ENCODE assay signal across 1 cellular context in the genomic region with DNA sequence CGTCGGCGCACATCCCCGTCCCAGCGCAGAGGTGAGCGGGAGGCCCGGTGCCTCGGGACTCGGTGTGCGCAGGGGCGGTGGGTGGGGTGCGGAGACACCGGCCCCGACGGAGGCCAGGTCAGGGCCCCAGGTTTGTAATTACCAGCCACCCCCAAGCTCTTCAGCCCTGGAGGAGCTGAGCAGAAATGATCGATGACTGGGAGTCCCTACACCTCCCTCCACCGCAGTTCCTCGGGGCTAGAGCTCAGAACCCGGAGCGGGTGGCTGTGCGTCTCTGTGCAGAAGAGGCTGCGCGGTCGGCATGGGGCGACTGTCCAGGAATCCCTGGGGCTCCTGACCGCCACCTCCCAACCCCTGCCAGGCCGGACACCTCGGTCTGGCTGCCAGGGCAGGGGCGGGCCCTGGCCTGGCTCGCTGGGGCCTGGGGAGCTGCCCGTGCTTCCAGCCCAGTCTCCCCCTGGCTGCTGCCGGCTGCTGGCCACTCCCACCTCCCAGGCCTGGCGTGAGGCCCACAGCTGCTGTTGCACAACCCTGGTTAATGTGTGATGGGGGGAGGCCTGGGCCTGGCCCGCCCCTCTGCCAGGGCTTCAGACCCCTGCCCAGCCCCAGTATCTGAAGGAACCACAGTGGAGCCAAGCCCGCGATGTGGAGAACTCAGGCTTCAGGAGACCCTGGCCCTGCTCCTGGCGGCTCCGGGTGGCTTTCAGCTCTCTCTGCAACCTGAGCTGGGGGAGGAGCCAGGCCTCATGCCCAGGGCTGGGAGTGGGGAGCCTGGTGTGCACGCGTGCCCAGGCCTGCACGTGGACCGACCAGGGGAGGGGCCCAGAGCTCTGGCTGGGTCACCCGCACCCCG.
TF ChIP-seq lines count a peak whose summit lies in the region.

No MANE protein-coding gene starts in this region.

TF ChIP-seq in HepG2, 621 proteins besides CTCF, POLR2A, EP300 and RAD21 (continued from another document and continues in another):
- peak; percentile 69 for TF ChIP-seq YY1 (IDR thresholded peaks at IDR 0.05; ENCODE audit: insufficient read depth, insufficient replicate concordance, low read depth, low read length)
- TF ChIP-seq, protein P1, sequence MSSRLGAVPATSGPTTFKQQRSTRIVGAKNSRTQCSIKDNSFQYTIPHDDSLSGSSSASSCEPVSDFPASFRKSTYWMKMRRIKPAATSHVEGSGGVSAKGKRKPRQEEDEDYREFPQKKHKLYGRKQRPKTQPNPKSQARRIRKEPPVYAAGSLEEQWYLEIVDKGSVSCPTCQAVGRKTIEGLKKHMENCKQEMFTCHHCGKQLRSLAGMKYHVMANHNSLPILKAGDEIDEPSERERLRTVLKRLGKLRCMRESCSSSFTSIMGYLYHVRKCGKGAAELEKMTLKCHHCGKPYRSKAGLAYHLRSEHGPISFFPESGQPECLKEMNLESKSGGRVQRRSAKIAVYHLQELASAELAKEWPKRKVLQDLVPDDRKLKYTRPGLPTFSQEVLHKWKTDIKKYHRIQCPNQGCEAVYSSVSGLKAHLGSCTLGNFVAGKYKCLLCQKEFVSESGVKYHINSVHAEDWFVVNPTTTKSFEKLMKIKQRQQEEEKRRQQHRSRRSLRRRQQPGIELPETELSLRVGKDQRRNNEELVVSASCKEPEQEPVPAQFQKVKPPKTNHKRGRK (CRISPR knock-in tag; IDR thresholded peaks at IDR 0.05) = 0 out of 2 replicates have a peak, but pooled peaks have one; percentile 16
- peak; percentile 97 for TF ChIP-seq MED8 (CRISPR knock-in tag; IDR thresholded peaks at IDR 0.05; ENCODE audit: insufficient replicate concordance)
- TF ChIP-seq ARID2 (CRISPR knock-in tag; IDR thresholded peaks at IDR 0.05; ENCODE audit: borderline replicate concordance) = peak; percentile 56
- no peak for TF ChIP-seq EHMT2 (IDR thresholded peaks at IDR 0.05; ENCODE audit: borderline replicate concordance, low read depth, low read length)
- TF ChIP-seq EEA1 (CRISPR knock-in tag; IDR thresholded peaks at IDR 0.05; ENCODE audit: borderline replicate concordance) = peak; percentile 86; the same call in 1 of the 2 replicates
- TF ChIP-seq, protein P2, sequence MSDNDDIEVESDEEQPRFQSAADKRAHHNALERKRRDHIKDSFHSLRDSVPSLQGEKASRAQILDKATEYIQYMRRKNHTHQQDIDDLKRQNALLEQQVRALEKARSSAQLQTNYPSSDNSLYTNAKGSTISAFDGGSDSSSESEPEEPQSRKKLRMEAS (IDR thresholded peaks at IDR 0.05) = peak; percentile 91
- TF ChIP-seq ZNF251 (CRISPR knock-in tag; IDR thresholded peaks at IDR 0.05) = no peak; the same call in none of the 2 replicates
- peak; percentile 95 for TF ChIP-seq ZSCAN12 (CRISPR knock-in tag; IDR thresholded peaks at IDR 0.05)
- peak; percentile 98 for TF ChIP-seq MED13 (CRISPR knock-in tag; IDR thresholded peaks at IDR 0.05)
- peak; percentile 60; the same call in 1 of the 2 replicates for TF ChIP-seq NFYC (CRISPR knock-in tag; IDR thresholded peaks at IDR 0.05)
- peak; percentile 80; the same call in 1 of the 2 replicates for TF ChIP-seq PREB (CRISPR knock-in tag; IDR thresholded peaks at IDR 0.05)
- no peak for TF ChIP-seq PLRG1 (conservative IDR thresholded peaks at IDR 0.05)
- no peak for TF ChIP-seq MATR3 (CRISPR knock-in tag; IDR thresholded peaks at IDR 0.05)
- peak; percentile 78; the same call in 1 of the 2 replicates for TF ChIP-seq ZC3H13 (CRISPR knock-in tag; IDR thresholded peaks at IDR 0.05)
- peak; percentile 86; the same call in 1 of the 2 replicates for TF ChIP-seq ZSCAN20 (CRISPR knock-in tag; IDR thresholded peaks at IDR 0.05; ENCODE audit: borderline replicate concordance)
- TF ChIP-seq U2AF2 (IDR thresholded peaks at IDR 0.05; ENCODE audit: low read depth, low read length) = peak; percentile 52; the same call in 1 of the 2 replicates
- no peak for TF ChIP-seq IKZF1 (IDR thresholded peaks at IDR 0.05)
- no peak; the same call in none of the 2 replicates for TF ChIP-seq TOPORS (CRISPR knock-in tag; IDR thresholded peaks at IDR 0.05)
- peak; percentile 95; the same call in 1 of the 2 replicates for TF ChIP-seq ZNF557 (CRISPR knock-in tag; IDR thresholded peaks at IDR 0.05)
- TF ChIP-seq ZZZ3 (CRISPR knock-in tag; IDR thresholded peaks at IDR 0.05; ENCODE audit: borderline replicate concordance) = peak; percentile 68
- TF ChIP-seq DNMT1 (CRISPR knock-in tag; IDR thresholded peaks at IDR 0.05) = peak; percentile 33; the same call in 1 of the 2 replicates
- peak; percentile 86; the same call in 1 of the 2 replicates for TF ChIP-seq ZFP36L1 (CRISPR knock-in tag; IDR thresholded peaks at IDR 0.05)
- TF ChIP-seq ZNF577 (CRISPR knock-in tag; IDR thresholded peaks at IDR 0.05; ENCODE audit: borderline replicate concordance, low read depth) = peak; percentile 86; the same call in 1 of the 2 replicates
- TF ChIP-seq, protein P3, sequence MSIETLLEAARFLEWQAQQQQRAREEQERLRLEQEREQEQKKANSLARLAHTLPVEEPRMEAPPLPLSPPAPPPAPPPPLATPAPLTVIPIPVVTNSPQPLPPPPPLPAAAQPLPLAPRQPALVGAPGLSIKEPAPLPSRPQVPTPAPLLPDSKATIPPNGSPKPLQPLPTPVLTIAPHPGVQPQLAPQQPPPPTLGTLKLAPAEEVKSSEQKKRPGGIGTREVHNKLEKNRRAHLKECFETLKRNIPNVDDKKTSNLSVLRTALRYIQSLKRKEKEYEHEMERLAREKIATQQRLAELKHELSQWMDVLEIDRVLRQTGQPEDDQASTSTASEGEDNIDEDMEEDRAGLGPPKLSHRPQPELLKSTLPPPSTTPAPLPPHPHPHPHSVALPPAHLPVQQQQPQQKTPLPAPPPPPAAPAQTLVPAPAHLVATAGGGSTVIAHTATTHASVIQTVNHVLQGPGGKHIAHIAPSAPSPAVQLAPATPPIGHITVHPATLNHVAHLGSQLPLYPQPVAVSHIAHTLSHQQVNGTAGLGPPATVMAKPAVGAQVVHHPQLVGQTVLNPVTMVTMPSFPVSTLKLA (IDR thresholded peaks at IDR 0.05) = peak; percentile 60
- peak; percentile 92 for TF ChIP-seq ZFP82 (CRISPR knock-in tag; IDR thresholded peaks at IDR 0.05; ENCODE audit: borderline replicate concordance)
- no peak for TF ChIP-seq MBD4 (IDR thresholded peaks at IDR 0.05; ENCODE audit: borderline replicate concordance, low read length)
- TF ChIP-seq ZNF143 (CRISPR knock-in tag; IDR thresholded peaks at IDR 0.05) = peak; percentile 71
- peak; percentile 96 for TF ChIP-seq AGO2 (optimal IDR thresholded peaks at IDR 0.05; ENCODE audit: low read depth, low read length)
- peak; percentile 93 for TF ChIP-seq PITX1 (CRISPR knock-in tag; IDR thresholded peaks at IDR 0.05)
- TF ChIP-seq HNRNPL (IDR thresholded peaks at IDR 0.05; ENCODE audit: low read depth, low read length) = peak; percentile 97
- peak; percentile 98 for TF ChIP-seq ZNF614 (CRISPR knock-in tag; IDR thresholded peaks at IDR 0.05; ENCODE audit: borderline replicate concordance)
- TF ChIP-seq DZIP1 (CRISPR knock-in tag; IDR thresholded peaks at IDR 0.05) = 0 out of 2 replicates have a peak, but pooled peaks have one; percentile 41
- no peak for TF ChIP-seq SMARCE1 (IDR thresholded peaks at IDR 0.05; ENCODE audit: borderline replicate concordance)
- TF ChIP-seq HNF4A (CRISPR knock-in tag; IDR thresholded peaks at IDR 0.05) = peak; percentile 82
- TF ChIP-seq HOXA3 (CRISPR knock-in tag; IDR thresholded peaks at IDR 0.05) = peak; percentile 97
- peak; percentile 81; the same call in 1 of the 2 replicates for TF ChIP-seq ZNF547 (CRISPR knock-in tag; IDR thresholded peaks at IDR 0.05)
- peak; percentile 78 for TF ChIP-seq MXD3 (CRISPR knock-in tag; IDR thresholded peaks at IDR 0.05)
- peak; percentile 35; the same call in 1 of the 2 replicates for TF ChIP-seq KDM5A (IDR thresholded peaks at IDR 0.05; ENCODE audit: borderline replicate concordance, low read length)
- TF ChIP-seq SNAI1 (CRISPR knock-in tag; IDR thresholded peaks at IDR 0.05; ENCODE audit: borderline replicate concordance) = peak; percentile 81; the same call in 1 of the 2 replicates
- TF ChIP-seq GFI1 (CRISPR knock-in tag; IDR thresholded peaks at IDR 0.05; ENCODE audit: borderline replicate concordance) = peak; percentile 78; the same call in 1 of the 2 replicates
- peak; percentile 38; the same call in 1 of the 2 replicates for TF ChIP-seq ZNF484 (CRISPR knock-in tag; IDR thresholded peaks at IDR 0.05; ENCODE audit: borderline replicate concordance, low read depth)
- TF ChIP-seq DMAP1 (CRISPR knock-in tag; IDR thresholded peaks at IDR 0.05) = peak; percentile 97
- TF ChIP-seq KLF11 (CRISPR knock-in tag; IDR thresholded peaks at IDR 0.05) = peak; percentile 97
- peak; percentile 86; the same call in 1 of the 2 replicates for TF ChIP-seq TP53 (CRISPR knock-in tag; conservative IDR thresholded peaks at IDR 0.05)
- TF ChIP-seq ZNF317 (CRISPR knock-in tag; IDR thresholded peaks at IDR 0.05) = peak; percentile 87; the same call in 1 of the 2 replicates
- peak; percentile 84; the same call in 1 of the 2 replicates for TF ChIP-seq ZNF678 (CRISPR knock-in tag; IDR thresholded peaks at IDR 0.05)
- TF ChIP-seq, protein P4, sequence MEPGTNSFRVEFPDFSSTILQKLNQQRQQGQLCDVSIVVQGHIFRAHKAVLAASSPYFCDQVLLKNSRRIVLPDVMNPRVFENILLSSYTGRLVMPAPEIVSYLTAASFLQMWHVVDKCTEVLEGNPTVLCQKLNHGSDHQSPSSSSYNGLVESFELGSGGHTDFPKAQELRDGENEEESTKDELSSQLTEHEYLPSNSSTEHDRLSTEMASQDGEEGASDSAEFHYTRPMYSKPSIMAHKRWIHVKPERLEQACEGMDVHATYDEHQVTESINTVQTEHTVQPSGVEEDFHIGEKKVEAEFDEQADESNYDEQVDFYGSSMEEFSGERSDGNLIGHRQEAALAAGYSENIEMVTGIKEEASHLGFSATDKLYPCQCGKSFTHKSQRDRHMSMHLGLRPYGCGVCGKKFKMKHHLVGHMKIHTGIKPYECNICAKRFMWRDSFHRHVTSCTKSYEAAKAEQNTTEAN (CRISPR knock-in tag; conservative IDR thresholded peaks at IDR 0.05) = peak; percentile 96
- TF ChIP-seq ZNF709 (CRISPR knock-in tag; IDR thresholded peaks at IDR 0.05) = peak; percentile 64; the same call in 1 of the 2 replicates
- TF ChIP-seq ZNF878 (CRISPR knock-in tag; IDR thresholded peaks at IDR 0.05) = 0 out of 2 replicates have a peak, but pooled peaks have one; percentile 59
- no peak for TF ChIP-seq RBAK (CRISPR knock-in tag; IDR thresholded peaks at IDR 0.05)
- TF ChIP-seq, protein P5, sequence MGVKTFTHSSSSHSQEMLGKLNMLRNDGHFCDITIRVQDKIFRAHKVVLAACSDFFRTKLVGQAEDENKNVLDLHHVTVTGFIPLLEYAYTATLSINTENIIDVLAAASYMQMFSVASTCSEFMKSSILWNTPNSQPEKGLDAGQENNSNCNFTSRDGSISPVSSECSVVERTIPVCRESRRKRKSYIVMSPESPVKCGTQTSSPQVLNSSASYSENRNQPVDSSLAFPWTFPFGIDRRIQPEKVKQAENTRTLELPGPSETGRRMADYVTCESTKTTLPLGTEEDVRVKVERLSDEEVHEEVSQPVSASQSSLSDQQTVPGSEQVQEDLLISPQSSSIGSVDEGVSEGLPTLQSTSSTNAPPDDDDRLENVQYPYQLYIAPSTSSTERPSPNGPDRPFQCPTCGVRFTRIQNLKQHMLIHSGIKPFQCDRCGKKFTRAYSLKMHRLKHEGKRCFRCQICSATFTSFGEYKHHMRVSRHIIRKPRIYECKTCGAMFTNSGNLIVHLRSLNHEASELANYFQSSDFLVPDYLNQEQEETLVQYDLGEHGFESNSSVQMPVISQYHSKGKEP (CRISPR knock-in tag; IDR thresholded peaks at IDR 0.05) = no peak
- TF ChIP-seq MED1 (CRISPR knock-in tag; IDR thresholded peaks at IDR 0.05) = peak; percentile 96
- 0 out of 2 replicates have a peak, but pooled peaks have one; percentile 52 for TF ChIP-seq ZNF20 (CRISPR knock-in tag; IDR thresholded peaks at IDR 0.05)
- peak; percentile 92; the same call in 1 of the 2 replicates for TF ChIP-seq ZNF570 (CRISPR knock-in tag; IDR thresholded peaks at IDR 0.05; ENCODE audit: borderline replicate concordance)
- peak; percentile 99 for TF ChIP-seq KLF12 (CRISPR knock-in tag; IDR thresholded peaks at IDR 0.05; ENCODE audit: borderline replicate concordance)
- TF ChIP-seq GATAD1 (CRISPR knock-in tag; IDR thresholded peaks at IDR 0.05) = peak; percentile 87
- peak; percentile 9 for TF ChIP-seq MZF1 (CRISPR knock-in tag; IDR thresholded peaks at IDR 0.05; ENCODE audit: borderline replicate concordance)
- TF ChIP-seq ZNF720 (CRISPR knock-in tag; IDR thresholded peaks at IDR 0.05) = peak; percentile 15; the same call in 1 of the 2 replicates
- no peak for TF ChIP-seq RARG (CRISPR knock-in tag; IDR thresholded peaks at IDR 0.05; ENCODE audit: low read depth)
- TF ChIP-seq MBNL3 (CRISPR knock-in tag; conservative IDR thresholded peaks at IDR 0.05) = no peak
- peak; percentile 98 for TF ChIP-seq ZNF264 (CRISPR knock-in tag; IDR thresholded peaks at IDR 0.05)
- TF ChIP-seq ZNF790 (CRISPR knock-in tag; IDR thresholded peaks at IDR 0.05; ENCODE audit: borderline replicate concordance) = no peak; the same call in 1 of the 2 replicates
- TF ChIP-seq PAF1 (CRISPR knock-in tag; IDR thresholded peaks at IDR 0.05) = no peak
